Comparison of ENCODE assay signal across 8 cellular contexts in genomic region chr10:30980951-30981616, GRCh38. TPM values are rescaled to one million over a fixed set of nuclear protein-coding genes. Genes with fewer than 3 reads are reported as not detected.
DNase-seq lines count a peak whose midpoint lies in the region; ATAC-seq and TF ChIP-seq lines count a peak whose summit lies in the region.

No MANE protein-coding gene starts in this region.

- no peak overlapping the region for H3K9ac ChIP-seq in muscle layer of colon (ENCODE audit: low read length)

- no TSS peak for BruUV-seq in A673 (replicated peaks; lab: Mats Ljungman, UMichigan)

- POLR2A ChIA-PET in A673 (lab: Charles Lee; ENCODE audit: low non-redundant PET), result no interaction called here

- ATAC-seq in HG02885 (IDR thresholded peaks at IDR 0.05; ENCODE audit: poor library complexity, unreplicated experiment), result no peak

- CTCF ChIA-PET in A673 (lab: Charles Lee), result no interaction called here

- no peak for TF ChIP-seq POLR2A in esophagus squamous epithelium (IDR thresholded peaks at IDR 0.05)

- no peaks in the 10 kb centered on the region for H3K4me1 ChIP-seq in A673 (ENCODE audit: insufficient read depth, low read length, poor library complexity, severe bottlenecking)
- peaks cover 6 to 41% (median 10%) of the 10 kb centered on the region in 3 donors for H3K4me1 ChIP-seq in esophagus squamous epithelium
- H3K4me1 ChIP-seq in muscle layer of colon (ENCODE audit: insufficient read depth, low read length), result peaks cover 10% of the 10 kb centered on the region

- H3K27ac ChIP-seq in A673 (ENCODE audit: low read depth, low read length, poor library complexity, severe bottlenecking), result no peak overlapping the region
- H3K27ac ChIP-seq in esophagus squamous epithelium, result peak overlapping the region in 3 of 4 donors; percentile 38 to 56 (median 54)
- H3K27ac ChIP-seq in muscle layer of colon (ENCODE audit: low read depth, low read length), result peak overlapping the region; percentile 60

- no peaks in the 10 kb centered on the region for H3K36me3 ChIP-seq in A673 (ENCODE audit: insufficient read depth, low read length, poor library complexity, severe bottlenecking)
- H3K36me3 ChIP-seq in esophagus squamous epithelium, result peaks cover 0 to 5% (median 0%) of the 10 kb centered on the region in 3 donors
- H3K36me3 ChIP-seq in muscle layer of colon (ENCODE audit: insufficient read depth, low read length), result no peaks in the 10 kb centered on the region

- H3K9me3 ChIP-seq in A673 (ENCODE audit: low read depth, low read length, poor library complexity, severe bottlenecking) (no peaks in the 10 kb centered on the region), esophagus squamous epithelium (no peaks in the 10 kb centered on the region), muscle layer of colon (ENCODE audit: low read length) (no peaks in the 10 kb centered on the region)

- H3K27me3 ChIP-seq in A673 (replicated peaks; ENCODE audit: insufficient read depth, low read depth, low read length, poor library complexity) (no peaks in the 10 kb centered on the region), esophagus squamous epithelium (no peaks in the 10 kb centered on the region), muscle layer of colon (ENCODE audit: control insufficient read depth in 1 of 2, insufficient read depth in 2 of 2, low read length in 2 of 2) (no peaks in the 10 kb centered on the region)

- intact Hi-C loops in A673 (cut with micrococcal nuclease; ENCODE audit: unreplicated experiment), result no loop called here
- intact Hi-C loops in esophagus squamous epithelium (cut with DNase I), result no loop called here

- TF ChIP-seq CTCF in A673 (conservative IDR thresholded peaks at IDR 0.05; ENCODE audit: low read depth, low read length) (no peak), esophagus squamous epithelium (IDR thresholded peaks at IDR 0.05) (no peak)

- WGBS in esophagus squamous epithelium, 2 donors, result 42 to 61% methylated on average over 6 to 7 of the region's 7 CpGs

- DNase-seq in A673 (ENCODE audit: low spot score) (peak; percentile 17), NCI-H2029 treated with DMSO at 0.1 percent for 48 hours (lab: John Stamatoyannopoulos, UW) (peak; percentile 48), esophagus squamous epithelium (lab: John Stamatoyannopoulos, UW) (no peak), activated gamma-delta T cell treated with Interleukin-2 at 50 U/mL for 16 hours (no peak), NCI-H510A (lab: John Stamatoyannopoulos, UW) (no peak), D341Med (ENCODE audit: low spot score) (no peak)

- H3K4me3 ChIP-seq in A673 (ENCODE audit: low read depth, low read length, poor library complexity, severe bottlenecking), result no peak overlapping the region
- H3K4me3 ChIP-seq in esophagus squamous epithelium, result no peak overlapping the region
- H3K4me3 ChIP-seq in muscle layer of colon (ENCODE audit: low read depth in 1 of 2, low read length in 2 of 2), result no peak overlapping the region

RNA-seq across cellular contexts. Expression of gene ZNF438, which starts 50.6 kb away (rescaled TPM):
- total RNA-seq in A673 (2021) (2.0 and 2.6 TPM in 2 replicates), esophagus squamous epithelium (1 to 10 TPM; 2.9 to 9.3 (median 5.9) TPM)

Comparison
In these comparisons a context has a peak if more than half of its experiments do, and no peak if none do; other contexts are left out.
1. DNase-seq: peak in A673 (single experiment) and NCI-H2029 treated with DMSO at 0.1 percent for 48 hours (single experiment); none in esophagus squamous epithelium (single experiment), activated gamma-delta T cell treated with Interleukin-2 at 50 U/mL for 16 hours (single experiment), NCI-H510A (single experiment) and D341Med (single experiment).